In genomic region chr2:160205511-160205910, GRCh38 we compare ENCODE assay signal across 9 cellular contexts. TPM values are rescaled to one million over a fixed set of nuclear protein-coding genes. Genes with fewer than 3 reads are reported as not detected.
DNase-seq lines count a peak whose midpoint lies in the region; ATAC-seq and TF ChIP-seq lines count a peak whose summit lies in the region.
"Had no signal": no experiment of that assay in that cellular context is flagged by ENCODE, and none has a peak within 500 bp of the region (broad histone marks: within the 10 kb centered on the region; RNA-seq: fewer than 3 reads in every experiment).

No MANE protein-coding gene starts in this region.

- TF ChIP-seq CTCF in fibroblast of mammary gland (conservative IDR thresholded peaks at IDR 0.05; ENCODE audit: control insufficient read depth, insufficient read depth, low read depth, low read length) (no peak), retinal pigment epithelial cell (conservative IDR thresholded peaks at IDR 0.05; ENCODE audit: low read depth, low read length) (no peak)

- H3K4me3 ChIP-seq in fibroblast of mammary gland (ENCODE audit: control insufficient read depth, low read depth, low read length): no peak overlapping the region
- H3K4me3 ChIP-seq in retinal pigment epithelial cell (ENCODE audit: low read length): peak overlapping the region; percentile 28
- H3K4me3 ChIP-seq: SK-N-MC had no signal

- POLR2A ChIA-PET in HEK293T (lab: Yijun Ruan, JAX): no interaction called here

- DNase-seq in Daoy (ENCODE audit: low read depth) (peak; percentile 99), RPMI7951 (ENCODE audit: low read depth) (peak; percentile 100), fibroblast of mammary gland (ENCODE audit: low read depth) (peak; percentile 96), retinal pigment epithelial cell (ENCODE audit: low read depth) (peak; percentile 96), SK-N-DZ (ENCODE audit: low spot score) (no peak), GM19240 (ENCODE audit: insufficient read length, low spot score) (no peak), HEK293T (ENCODE audit: extremely low spot score) (no peak)

- CTCF ChIA-PET in HEK293T (lab: Yijun Ruan, JAX): no interaction called here

- no peak for ATAC-seq in HG03460 (IDR thresholded peaks at IDR 0.05; ENCODE audit: unreplicated experiment)

TF ChIP-seq in HEK293T, 16 proteins besides CTCF, POLR2A, EP300 and RAD21:
- TF ChIP-seq BHLHE40 (IDR thresholded peaks at IDR 0.05; ENCODE audit: borderline replicate concordance): no peak
- no peak for TF ChIP-seq NFRKB (IDR thresholded peaks at IDR 0.05)
- TF ChIP-seq FOXM1 (IDR thresholded peaks at IDR 0.05; ENCODE audit: borderline replicate concordance): no peak
- no peak for TF ChIP-seq L3MBTL2 (conservative IDR thresholded peaks at IDR 0.05)
- no peak for TF ChIP-seq HDGF (IDR thresholded peaks at IDR 0.05; ENCODE audit: borderline replicate concordance)
- TF ChIP-seq ELF4 (IDR thresholded peaks at IDR 0.05): no peak
- no peak for TF ChIP-seq CTBP1 (IDR thresholded peaks at IDR 0.05; ENCODE audit: borderline replicate concordance)
- no peak for TF ChIP-seq TARDBP (IDR thresholded peaks at IDR 0.05)
- no peak for TF ChIP-seq PKNOX1 (IDR thresholded peaks at IDR 0.05)
- TF ChIP-seq ARNT (IDR thresholded peaks at IDR 0.05): no peak
- no peak for TF ChIP-seq FOXK2 (IDR thresholded peaks at IDR 0.05)
- no peak for TF ChIP-seq SP1 (IDR thresholded peaks at IDR 0.05)
- TF ChIP-seq SUZ12 (IDR thresholded peaks at IDR 0.05): no peak
- TF ChIP-seq LEF1 (IDR thresholded peaks at IDR 0.05; ENCODE audit: borderline replicate concordance): no peak
- TF ChIP-seq ZNF384 (IDR thresholded peaks at IDR 0.05): no peak
- TF ChIP-seq FOXA1 (IDR thresholded peaks at IDR 0.05): no peak

RNA-seq across cellular contexts. Expression of gene ITGB6, which starts 5.4 kb away (rescaled TPM):
- 3.1 and 4.2 TPM in 2 replicates for total RNA-seq in Daoy (2014; rRNA removed; shearing (Covaris generic))
- total RNA-seq in RPMI7951 (2014; rRNA removed; shearing (Covaris generic)): 0.10 and 0.36 TPM in 2 replicates
- polyA plus RNA-seq in SK-N-DZ (2014; cell fraction: cytosol; rRNA removed): not detected in 2 replicates
- polyA plus RNA-seq in SK-N-DZ (2014; cell fraction: nucleus; rRNA removed): not detected in 2 replicates

Comparison
In these comparisons a context has a peak if more than half of its experiments do, and no peak if none do; other contexts are left out.
1. DNase-seq: peak in Daoy (single experiment), RPMI7951 (single experiment), fibroblast of mammary gland (single experiment) and retinal pigment epithelial cell (single experiment); none in SK-N-DZ (single experiment), GM19240 (single experiment) and HEK293T (single experiment).